In the genomic region with DNA sequence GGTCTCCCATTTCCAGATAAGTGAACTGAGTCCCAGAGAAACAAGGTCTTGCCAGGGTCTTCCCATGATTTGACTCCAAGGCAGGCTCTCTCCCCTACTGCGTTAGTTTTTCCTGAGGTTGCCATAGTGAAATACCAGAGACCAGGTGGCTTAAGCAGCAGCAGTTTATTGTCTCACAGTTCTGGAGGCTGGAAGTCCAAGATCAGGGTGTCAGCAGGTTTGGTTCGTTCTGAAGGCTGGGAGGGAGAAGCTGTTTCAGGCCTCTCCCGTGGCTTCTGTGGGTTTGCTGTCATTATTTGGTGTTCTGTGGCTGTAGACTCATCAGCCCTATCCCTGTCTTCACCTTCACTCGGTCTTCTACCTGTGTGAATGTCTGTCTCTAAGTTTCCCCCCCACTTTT, we compare ENCODE assay signal across 32 cellular contexts.
"Had no signal": no experiment of that assay in that cellular context is flagged by ENCODE, and none has a peak within 500 bp of the region (broad histone marks: within the 10 kb centered on the region; RNA-seq: fewer than 3 reads in every experiment).

No MANE protein-coding gene starts in this region.

- H2AFZ ChIP-seq: parathyroid adenoma had no signal

- ATAC-seq: activated CD4-positive, CD25-positive, alpha-beta regulatory T cell treated with anti-CD3 and anti-CD28 coated beads, Interleukin-2, amount 50 U/mL, for 24 hours; left lobe of liver; naive thymus-derived CD4-positive, alpha-beta T cell; stimulated activated naive CD8-positive, alpha-beta T cell treated with anti-CD3 and anti-CD28 coated beads, Interleukin-15, amount 100 ng/mL, for 72 hours had no signal

- H3K27ac Mint-ChIP-seq: activated CD4-positive, alpha-beta memory T cell treated with anti-CD3 and anti-CD28 coated beads for 36 hours; activated T-helper 1 cell treated with anti-CD3 and anti-CD28 coated beads, Interleukin-12 subunit alpha, Interleukin-12 subunit beta, Interleukin-2, Interleukin-4 antibody, amounts not matched to agents 30 ng/mL and 10 ng/mL and 1 ng/mL, durations not matched to agents 14 hours and 24 hours and 36 hours; dendritic cell treated with granulocyte-macrophage colony-stimulating factor and Interleukin-4, amounts not matched to agents 40 ng/mL and 50 ng/mL, for 4 days; endodermal cell; type B pancreatic cell had no signal

- H3K27me3 ChIP-seq: brain microvascular endothelial cell, esophagus squamous epithelium, right lobe of liver, uterus had no signal

- H3K27ac ChIP-seq: epithelial cell of prostate, esophagus squamous epithelium, parathyroid adenoma, uterus, VCaP had no signal

- H3K27me3 Mint-ChIP-seq: activated CD4-positive, alpha-beta memory T cell treated with anti-CD3 and anti-CD28 coated beads for 36 hours; central memory CD8-positive, alpha-beta T cell; dendritic cell treated with granulocyte-macrophage colony-stimulating factor and Interleukin-4, amounts not matched to agents 40 ng/mL and 50 ng/mL, for 4 days; naive thymus-derived CD4-positive, alpha-beta T cell; stimulated activated naive CD8-positive, alpha-beta T cell treated with anti-CD3 and anti-CD28 coated beads, Interleukin-15, amount 100 ng/mL, for 72 hours; type B pancreatic cell had no signal

- H3K9me3 ChIP-seq: esophagus squamous epithelium, right lobe of liver, uterus had no signal

- H3K36me3 ChIP-seq: brain microvascular endothelial cell, esophagus squamous epithelium, right lobe of liver, uterus had no signal

- H3K4me3 Mint-ChIP-seq: activated CD4-positive, alpha-beta memory T cell treated with anti-CD3 and anti-CD28 coated beads for 36 hours; activated T-helper 1 cell treated with anti-CD3 and anti-CD28 coated beads, Interleukin-12 subunit alpha, Interleukin-12 subunit beta, Interleukin-2, Interleukin-4 antibody, amounts not matched to agents 30 ng/mL and 10 ng/mL and 1 ng/mL, durations not matched to agents 14 hours and 24 hours and 36 hours; central memory CD8-positive, alpha-beta T cell; dendritic cell treated with granulocyte-macrophage colony-stimulating factor and Interleukin-4, amounts not matched to agents 40 ng/mL and 50 ng/mL, for 4 days; endodermal cell; immature natural killer cell; naive thymus-derived CD4-positive, alpha-beta T cell; stimulated activated naive CD8-positive, alpha-beta T cell treated with anti-CD3 and anti-CD28 coated beads, Interleukin-15, amount 100 ng/mL, for 72 hours; type B pancreatic cell had no signal

- H3K9me3 Mint-ChIP-seq: activated CD4-positive, alpha-beta memory T cell treated with anti-CD3 and anti-CD28 coated beads for 36 hours; activated T-helper 1 cell treated with anti-CD3 and anti-CD28 coated beads, Interleukin-12 subunit alpha, Interleukin-12 subunit beta, Interleukin-2, Interleukin-4 antibody, amounts not matched to agents 30 ng/mL and 10 ng/mL and 1 ng/mL, durations not matched to agents 14 hours and 24 hours and 36 hours; central memory CD8-positive, alpha-beta T cell; dendritic cell treated with granulocyte-macrophage colony-stimulating factor and Interleukin-4, amounts not matched to agents 40 ng/mL and 50 ng/mL, for 4 days; endodermal cell; type B pancreatic cell had no signal

- H3K9ac ChIP-seq: parathyroid adenoma had no signal

- H3K4me3 ChIP-seq: esophagus squamous epithelium, lung, right lobe of liver, SK-N-MC, uterus had no signal

- DNase-seq: activated CD4-positive, alpha-beta memory T cell treated with anti-CD3 and anti-CD28 coated beads for 36 hours; activated CD4-positive, alpha-beta T cell treated with anti-CD3 and anti-CD28 coated beads for 48 hours; activated CD8-positive, alpha-beta memory T cell treated with anti-CD3 and anti-CD28 coated beads, Interleukin-2, amount 50 U/mL, for 4 hours; activated effector memory CD4-positive, alpha-beta T cell treated with anti-CD3 and anti-CD28 coated beads, Interleukin-2, amount 50 U/mL, for 16 hours; activated naive CD4-positive, alpha-beta T cell treated with anti-CD3 and anti-CD28 coated beads, Interleukin-2, amount 50 U/mL, for 16 hours; activated T-cell treated with anti-CD3 and anti-CD28 coated beads, Interleukin-2, amount 50 U/mL, for 1 hour; amniotic stem cell; brain microvascular endothelial cell; endodermal cell; esophagus squamous epithelium; hypothalamus; immature natural killer cell; kidney; midbrain; naive thymus-derived CD4-positive, alpha-beta T cell; nucleus accumbens; stimulated activated CD4-positive, alpha-beta T cell treated with anti-CD3 and anti-CD28 coated beads, Interleukin-4, amount 100 ng/mL, for 1 hour; stimulated activated naive CD8-positive, alpha-beta T cell treated with anti-CD3 and anti-CD28 coated beads, Interleukin-15, amount 100 ng/mL, for 72 hours; substantia nigra; uterus had no signal
